ENCODE assay signal across 1 cellular context in the genomic region with DNA sequence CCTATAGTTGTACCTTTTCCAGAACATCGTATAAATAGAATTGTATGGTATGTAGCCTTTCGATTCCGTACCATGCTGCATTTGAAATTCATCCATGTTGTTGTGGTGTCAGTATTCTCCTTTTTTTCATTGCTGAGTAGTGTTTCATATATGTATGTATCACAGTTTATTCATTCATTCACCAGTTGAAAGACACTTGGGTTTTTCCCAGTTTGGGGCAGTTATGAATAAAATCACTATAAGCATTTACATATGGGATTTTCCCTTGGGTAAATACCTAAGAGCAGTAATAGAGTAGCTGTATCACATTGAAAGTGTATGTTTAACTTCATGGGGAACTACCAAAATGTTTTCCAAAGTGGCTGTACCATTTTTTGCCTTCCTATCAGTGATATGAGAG.
TF ChIP-seq lines count a peak whose summit lies in the region.

No MANE protein-coding gene starts in this region.

TF ChIP-seq in GM12878, 131 proteins besides CTCF, POLR2A, EP300 and RAD21 (continued from another document and continues in another):
- TF ChIP-seq, protein P1, sequence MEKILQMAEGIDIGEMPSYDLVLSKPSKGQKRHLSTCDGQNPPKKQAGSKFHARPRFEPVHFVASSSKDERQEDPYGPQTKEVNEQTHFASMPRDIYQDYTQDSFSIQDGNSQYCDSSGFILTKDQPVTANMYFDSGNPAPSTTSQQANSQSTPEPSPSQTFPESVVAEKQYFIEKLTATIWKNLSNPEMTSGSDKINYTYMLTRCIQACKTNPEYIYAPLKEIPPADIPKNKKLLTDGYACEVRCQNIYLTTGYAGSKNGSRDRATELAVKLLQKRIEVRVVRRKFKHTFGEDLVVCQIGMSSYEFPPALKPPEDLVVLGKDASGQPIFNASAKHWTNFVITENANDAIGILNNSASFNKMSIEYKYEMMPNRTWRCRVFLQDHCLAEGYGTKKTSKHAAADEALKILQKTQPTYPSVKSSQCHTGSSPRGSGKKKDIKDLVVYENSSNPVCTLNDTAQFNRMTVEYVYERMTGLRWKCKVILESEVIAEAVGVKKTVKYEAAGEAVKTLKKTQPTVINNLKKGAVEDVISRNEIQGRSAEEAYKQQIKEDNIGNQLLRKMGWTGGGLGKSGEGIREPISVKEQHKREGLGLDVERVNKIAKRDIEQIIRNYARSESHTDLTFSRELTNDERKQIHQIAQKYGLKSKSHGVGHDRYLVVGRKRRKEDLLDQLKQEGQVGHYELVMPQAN (conservative IDR thresholded peaks at IDR 0.05), result no peak
- TF ChIP-seq RELA (IDR thresholded peaks at IDR 0.05; ENCODE audit: borderline replicate concordance, partially characterized antibody) (peak; percentile 95), PAX8 (IDR thresholded peaks at IDR 0.05) (no peak), POLR2AphosphoS5 (IDR thresholded peaks at IDR 0.05; ENCODE audit: low read length) (no peak), CBFB (IDR thresholded peaks at IDR 0.05; ENCODE audit: low read depth) (no peak), ZNF207 (IDR thresholded peaks at IDR 0.05; ENCODE audit: borderline replicate concordance) (no peak), YY1 (IDR thresholded peaks at IDR 0.05; ENCODE audit: low read depth, low read length) (no peak), PML (IDR thresholded peaks at IDR 0.05; ENCODE audit: low read length) (no peak), RAD51 (IDR thresholded peaks at IDR 0.05) (no peak), SMAD1 (IDR thresholded peaks at IDR 0.05; ENCODE audit: low read depth, partially characterized antibody) (no peak), NR2F1 (conservative IDR thresholded peaks at IDR 0.05) (no peak), JUNB (IDR thresholded peaks at IDR 0.05) (peak; percentile 77), CHD4 (IDR thresholded peaks at IDR 0.05) (no peak), KAT2A (conservative IDR thresholded peaks at IDR 0.05; ENCODE audit: control insufficient read depth, low read depth, low read length) (no peak), EED (IDR thresholded peaks at IDR 0.05; ENCODE audit: low read depth) (no peak), TBL1XR1 (IDR thresholded peaks at IDR 0.05; ENCODE audit: low read depth, low read length) (no peak), NFIC (IDR thresholded peaks at IDR 0.05; ENCODE audit: low read depth, low read length) (peak; percentile 78), RFX5 (IDR thresholded peaks at IDR 0.05; ENCODE audit: low read depth, low read length) (no peak), MTA2 (IDR thresholded peaks at IDR 0.05; ENCODE audit: low read depth) (peak; percentile 30; the same call in 1 of the 2 replicates), BMI1 (IDR thresholded peaks at IDR 0.05; ENCODE audit: borderline replicate concordance) (no peak), CBX3 (IDR thresholded peaks at IDR 0.05; ENCODE audit: borderline replicate concordance, low read depth) (no peak), CEBPB (IDR thresholded peaks at IDR 0.05; ENCODE audit: borderline replicate concordance in 1 of 2, low read depth in 2 of 2, low read length in 2 of 2) (no peak), ZZZ3 (IDR thresholded peaks at IDR 0.05; ENCODE audit: control insufficient read depth, insufficient read length, low read depth) (no peak), CREB1 (IDR thresholded peaks at IDR 0.05; ENCODE audit: low read depth) (no peak), TCF7 (IDR thresholded peaks at IDR 0.05; ENCODE audit: borderline replicate concordance) (peak; percentile 37; the same call in 1 of the 2 replicates), NFXL1 (IDR thresholded peaks at IDR 0.05; ENCODE audit: borderline replicate concordance) (no peak), IKZF2 (IDR thresholded peaks at IDR 0.05) (peak; percentile 31 to 58; a peak in 3 of 4 replicates), RBBP5 (conservative IDR thresholded peaks at IDR 0.05) (no peak), CBX5 (IDR thresholded peaks at IDR 0.05; ENCODE audit: low read depth) (no peak), RUNX3 (IDR thresholded peaks at IDR 0.05; ENCODE audit: low read length) (peak; percentile 49), CREM (IDR thresholded peaks at IDR 0.05; ENCODE audit: low read depth) (0 out of 2 replicates have a peak, but pooled peaks have one; percentile 17), MYB (IDR thresholded peaks at IDR 0.05; ENCODE audit: borderline replicate concordance, low read depth, low read length) (no peak), ZNF217 (IDR thresholded peaks at IDR 0.05) (peak; percentile 94), NFYA (IDR thresholded peaks at IDR 0.05; ENCODE audit: borderline replicate concordance, low read depth, low read length) (no peak), HCFC1 (IDR thresholded peaks at IDR 0.05; ENCODE audit: low read length) (no peak), RCOR1 (conservative IDR thresholded peaks at IDR 0.05; ENCODE audit: low read depth, low read length) (no peak), MEF2A (IDR thresholded peaks at IDR 0.05; ENCODE audit: insufficient read depth, low read depth, low read length) (no peak), SREBF2 (IDR thresholded peaks at IDR 0.05; ENCODE audit: low read length) (no peak), FOXM1 (IDR thresholded peaks at IDR 0.05; ENCODE audit: low read depth, low read length) (peak; percentile 54; the same call in 1 of the 2 replicates), RB1 (IDR thresholded peaks at IDR 0.05; ENCODE audit: borderline replicate concordance) (no peak)
- TF ChIP-seq, protein P2, sequence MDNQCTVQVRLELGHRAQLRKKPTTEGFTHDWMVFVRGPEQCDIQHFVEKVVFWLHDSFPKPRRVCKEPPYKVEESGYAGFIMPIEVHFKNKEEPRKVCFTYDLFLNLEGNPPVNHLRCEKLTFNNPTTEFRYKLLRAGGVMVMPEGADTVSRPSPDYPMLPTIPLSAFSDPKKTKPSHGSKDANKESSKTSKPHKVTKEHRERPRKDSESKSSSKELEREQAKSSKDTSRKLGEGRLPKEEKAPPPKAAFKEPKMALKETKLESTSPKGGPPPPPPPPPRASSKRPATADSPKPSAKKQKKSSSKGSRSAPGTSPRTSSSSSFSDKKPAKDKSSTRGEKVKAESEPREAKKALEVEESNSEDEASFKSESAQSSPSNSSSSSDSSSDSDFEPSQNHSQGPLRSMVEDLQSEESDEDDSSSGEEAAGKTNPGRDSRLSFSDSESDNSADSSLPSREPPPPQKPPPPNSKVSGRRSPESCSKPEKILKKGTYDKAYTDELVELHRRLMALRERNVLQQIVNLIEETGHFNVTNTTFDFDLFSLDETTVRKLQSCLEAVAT (IDR thresholded peaks at IDR 0.05), result no peak
- TF ChIP-seq, protein P3, sequence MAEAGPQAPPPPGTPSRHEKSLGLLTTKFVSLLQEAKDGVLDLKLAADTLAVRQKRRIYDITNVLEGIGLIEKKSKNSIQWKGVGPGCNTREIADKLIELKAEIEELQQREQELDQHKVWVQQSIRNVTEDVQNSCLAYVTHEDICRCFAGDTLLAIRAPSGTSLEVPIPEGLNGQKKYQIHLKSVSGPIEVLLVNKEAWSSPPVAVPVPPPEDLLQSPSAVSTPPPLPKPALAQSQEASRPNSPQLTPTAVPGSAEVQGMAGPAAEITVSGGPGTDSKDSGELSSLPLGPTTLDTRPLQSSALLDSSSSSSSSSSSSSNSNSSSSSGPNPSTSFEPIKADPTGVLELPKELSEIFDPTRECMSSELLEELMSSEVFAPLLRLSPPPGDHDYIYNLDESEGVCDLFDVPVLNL (IDR thresholded peaks at IDR 0.05; ENCODE audit: low read depth, low read length), result no peak
- TF ChIP-seq, protein P4, sequence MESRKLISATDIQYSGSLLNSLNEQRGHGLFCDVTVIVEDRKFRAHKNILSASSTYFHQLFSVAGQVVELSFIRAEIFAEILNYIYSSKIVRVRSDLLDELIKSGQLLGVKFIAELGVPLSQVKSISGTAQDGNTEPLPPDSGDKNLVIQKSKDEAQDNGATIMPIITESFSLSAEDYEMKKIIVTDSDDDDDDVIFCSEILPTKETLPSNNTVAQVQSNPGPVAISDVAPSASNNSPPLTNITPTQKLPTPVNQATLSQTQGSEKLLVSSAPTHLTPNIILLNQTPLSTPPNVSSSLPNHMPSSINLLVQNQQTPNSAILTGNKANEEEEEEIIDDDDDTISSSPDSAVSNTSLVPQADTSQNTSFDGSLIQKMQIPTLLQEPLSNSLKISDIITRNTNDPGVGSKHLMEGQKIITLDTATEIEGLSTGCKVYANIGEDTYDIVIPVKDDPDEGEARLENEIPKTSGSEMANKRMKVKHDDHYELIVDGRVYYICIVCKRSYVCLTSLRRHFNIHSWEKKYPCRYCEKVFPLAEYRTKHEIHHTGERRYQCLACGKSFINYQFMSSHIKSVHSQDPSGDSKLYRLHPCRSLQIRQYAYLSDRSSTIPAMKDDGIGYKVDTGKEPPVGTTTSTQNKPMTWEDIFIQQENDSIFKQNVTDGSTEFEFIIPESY (IDR thresholded peaks at IDR 0.05), result no peak
- TF ChIP-seq, protein P5, sequence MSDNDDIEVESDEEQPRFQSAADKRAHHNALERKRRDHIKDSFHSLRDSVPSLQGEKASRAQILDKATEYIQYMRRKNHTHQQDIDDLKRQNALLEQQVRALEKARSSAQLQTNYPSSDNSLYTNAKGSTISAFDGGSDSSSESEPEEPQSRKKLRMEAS (IDR thresholded peaks at IDR 0.05; ENCODE audit: low read depth, low read length), result no peak
- TF ChIP-seq, protein P6, sequence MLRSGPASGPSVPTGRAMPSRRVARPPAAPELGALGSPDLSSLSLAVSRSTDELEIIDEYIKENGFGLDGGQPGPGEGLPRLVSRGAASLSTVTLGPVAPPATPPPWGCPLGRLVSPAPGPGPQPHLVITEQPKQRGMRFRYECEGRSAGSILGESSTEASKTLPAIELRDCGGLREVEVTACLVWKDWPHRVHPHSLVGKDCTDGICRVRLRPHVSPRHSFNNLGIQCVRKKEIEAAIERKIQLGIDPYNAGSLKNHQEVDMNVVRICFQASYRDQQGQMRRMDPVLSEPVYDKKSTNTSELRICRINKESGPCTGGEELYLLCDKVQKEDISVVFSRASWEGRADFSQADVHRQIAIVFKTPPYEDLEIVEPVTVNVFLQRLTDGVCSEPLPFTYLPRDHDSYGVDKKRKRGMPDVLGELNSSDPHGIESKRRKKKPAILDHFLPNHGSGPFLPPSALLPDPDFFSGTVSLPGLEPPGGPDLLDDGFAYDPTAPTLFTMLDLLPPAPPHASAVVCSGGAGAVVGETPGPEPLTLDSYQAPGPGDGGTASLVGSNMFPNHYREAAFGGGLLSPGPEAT (IDR thresholded peaks at IDR 0.05; ENCODE audit: low read depth), result peak; percentile 92
- TF ChIP-seq, protein P7, sequence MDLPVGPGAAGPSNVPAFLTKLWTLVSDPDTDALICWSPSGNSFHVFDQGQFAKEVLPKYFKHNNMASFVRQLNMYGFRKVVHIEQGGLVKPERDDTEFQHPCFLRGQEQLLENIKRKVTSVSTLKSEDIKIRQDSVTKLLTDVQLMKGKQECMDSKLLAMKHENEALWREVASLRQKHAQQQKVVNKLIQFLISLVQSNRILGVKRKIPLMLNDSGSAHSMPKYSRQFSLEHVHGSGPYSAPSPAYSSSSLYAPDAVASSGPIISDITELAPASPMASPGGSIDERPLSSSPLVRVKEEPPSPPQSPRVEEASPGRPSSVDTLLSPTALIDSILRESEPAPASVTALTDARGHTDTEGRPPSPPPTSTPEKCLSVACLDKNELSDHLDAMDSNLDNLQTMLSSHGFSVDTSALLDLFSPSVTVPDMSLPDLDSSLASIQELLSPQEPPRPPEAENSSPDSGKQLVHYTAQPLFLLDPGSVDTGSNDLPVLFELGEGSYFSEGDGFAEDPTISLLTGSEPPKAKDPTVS (IDR thresholded peaks at IDR 0.05; ENCODE audit: low read depth, low read length), result no peak
- TF ChIP-seq, protein P8, sequence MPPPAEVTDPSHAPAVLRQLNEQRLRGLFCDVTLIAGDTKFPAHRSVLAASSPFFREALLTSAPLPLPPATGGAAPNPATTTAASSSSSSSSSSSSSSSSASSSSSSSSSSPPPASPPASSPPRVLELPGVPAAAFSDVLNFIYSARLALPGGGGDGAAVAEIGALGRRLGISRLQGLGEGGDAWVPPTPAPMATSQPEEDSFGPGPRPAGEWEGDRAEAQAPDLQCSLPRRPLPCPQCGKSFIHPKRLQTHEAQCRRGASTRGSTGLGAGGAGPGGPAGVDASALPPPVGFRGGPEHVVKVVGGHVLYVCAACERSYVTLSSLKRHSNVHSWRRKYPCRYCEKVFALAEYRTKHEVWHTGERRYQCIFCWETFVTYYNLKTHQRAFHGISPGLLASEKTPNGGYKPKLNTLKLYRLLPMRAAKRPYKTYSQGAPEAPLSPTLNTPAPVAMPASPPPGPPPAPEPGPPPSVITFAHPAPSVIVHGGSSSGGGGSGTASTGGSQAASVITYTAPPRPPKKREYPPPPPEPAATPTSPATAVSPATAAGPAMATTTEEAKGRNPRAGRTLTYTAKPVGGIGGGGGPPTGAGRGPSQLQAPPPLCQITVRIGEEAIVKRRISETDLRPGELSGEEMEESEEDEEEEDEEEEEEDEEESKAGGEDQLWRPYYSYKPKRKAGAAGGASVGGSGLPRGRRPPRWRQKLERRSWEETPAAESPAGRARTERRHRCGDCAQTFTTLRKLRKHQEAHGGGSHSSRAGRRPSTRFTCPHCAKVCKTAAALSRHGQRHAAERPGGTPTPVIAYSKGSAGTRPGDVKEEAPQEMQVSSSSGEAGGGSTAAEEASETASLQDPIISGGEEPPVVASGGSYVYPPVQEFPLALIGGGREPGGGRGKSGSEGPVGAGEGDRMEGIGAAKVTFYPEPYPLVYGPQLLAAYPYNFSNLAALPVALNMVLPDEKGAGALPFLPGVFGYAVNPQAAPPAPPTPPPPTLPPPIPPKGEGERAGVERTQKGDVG (CRISPR knock-in tag; IDR thresholded peaks at IDR 0.05), result no peak
- TF ChIP-seq, protein P9, sequence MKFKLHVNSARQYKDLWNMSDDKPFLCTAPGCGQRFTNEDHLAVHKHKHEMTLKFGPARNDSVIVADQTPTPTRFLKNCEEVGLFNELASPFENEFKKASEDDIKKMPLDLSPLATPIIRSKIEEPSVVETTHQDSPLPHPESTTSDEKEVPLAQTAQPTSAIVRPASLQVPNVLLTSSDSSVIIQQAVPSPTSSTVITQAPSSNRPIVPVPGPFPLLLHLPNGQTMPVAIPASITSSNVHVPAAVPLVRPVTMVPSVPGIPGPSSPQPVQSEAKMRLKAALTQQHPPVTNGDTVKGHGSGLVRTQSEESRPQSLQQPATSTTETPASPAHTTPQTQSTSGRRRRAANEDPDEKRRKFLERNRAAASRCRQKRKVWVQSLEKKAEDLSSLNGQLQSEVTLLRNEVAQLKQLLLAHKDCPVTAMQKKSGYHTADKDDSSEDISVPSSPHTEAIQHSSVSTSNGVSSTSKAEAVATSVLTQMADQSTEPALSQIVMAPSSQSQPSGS (IDR thresholded peaks at IDR 0.05; ENCODE audit: low read length), result peak; percentile 74
- TF ChIP-seq, protein P10, sequence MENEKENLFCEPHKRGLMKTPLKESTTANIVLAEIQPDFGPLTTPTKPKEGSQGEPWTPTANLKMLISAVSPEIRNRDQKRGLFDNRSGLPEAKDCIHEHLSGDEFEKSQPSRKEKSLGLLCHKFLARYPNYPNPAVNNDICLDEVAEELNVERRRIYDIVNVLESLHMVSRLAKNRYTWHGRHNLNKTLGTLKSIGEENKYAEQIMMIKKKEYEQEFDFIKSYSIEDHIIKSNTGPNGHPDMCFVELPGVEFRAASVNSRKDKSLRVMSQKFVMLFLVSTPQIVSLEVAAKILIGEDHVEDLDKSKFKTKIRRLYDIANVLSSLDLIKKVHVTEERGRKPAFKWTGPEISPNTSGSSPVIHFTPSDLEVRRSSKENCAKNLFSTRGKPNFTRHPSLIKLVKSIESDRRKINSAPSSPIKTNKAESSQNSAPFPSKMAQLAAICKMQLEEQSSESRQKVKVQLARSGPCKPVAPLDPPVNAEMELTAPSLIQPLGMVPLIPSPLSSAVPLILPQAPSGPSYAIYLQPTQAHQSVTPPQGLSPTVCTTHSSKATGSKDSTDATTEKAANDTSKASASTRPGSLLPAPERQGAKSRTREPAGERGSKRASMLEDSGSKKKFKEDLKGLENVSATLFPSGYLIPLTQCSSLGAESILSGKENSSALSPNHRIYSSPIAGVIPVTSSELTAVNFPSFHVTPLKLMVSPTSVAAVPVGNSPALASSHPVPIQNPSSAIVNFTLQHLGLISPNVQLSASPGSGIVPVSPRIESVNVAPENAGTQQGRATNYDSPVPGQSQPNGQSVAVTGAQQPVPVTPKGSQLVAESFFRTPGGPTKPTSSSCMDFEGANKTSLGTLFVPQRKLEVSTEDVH (IDR thresholded peaks at IDR 0.05; ENCODE audit: low read depth, partially characterized antibody), result no peak
